Comparison of ENCODE assay signal across 1 cellular context in the genomic region with DNA sequence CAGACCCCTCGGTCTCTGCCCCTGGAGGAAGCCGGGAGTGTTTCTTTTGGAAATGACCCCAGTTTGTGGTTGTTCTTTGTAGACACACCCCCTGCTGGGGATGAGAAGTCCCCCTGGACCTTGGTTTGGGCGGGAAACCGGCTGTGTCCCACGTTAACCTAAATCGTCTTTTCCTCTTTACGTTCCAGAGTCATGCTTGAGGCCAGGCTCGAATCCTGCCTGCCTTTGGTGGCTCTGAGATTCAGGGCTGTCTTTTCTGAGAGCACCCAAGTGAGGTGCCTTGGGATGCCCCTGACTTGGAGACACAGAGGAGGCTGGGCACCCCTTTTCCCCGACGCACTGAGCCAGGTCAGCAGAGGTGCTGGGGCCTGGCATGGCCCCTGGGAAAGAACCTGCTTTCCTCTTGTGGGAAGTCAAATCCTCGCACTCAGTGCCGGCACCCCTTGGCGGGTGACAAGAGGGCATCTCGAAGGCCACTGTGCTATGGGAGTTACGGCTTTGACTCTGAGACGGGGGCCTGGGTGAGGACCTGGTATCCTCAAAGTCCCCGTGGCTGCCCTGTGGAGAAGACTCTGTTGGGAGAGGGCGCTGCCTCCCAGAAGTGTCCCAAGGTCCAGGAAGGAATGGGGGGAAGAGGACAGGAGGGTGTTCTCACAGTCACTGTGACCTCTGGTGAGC.
TF ChIP-seq lines count a peak whose summit lies in the region.

No MANE protein-coding gene starts in this region.

TF ChIP-seq in HepG2, 621 proteins besides CTCF, POLR2A, EP300 and RAD21 (continued from another document):
- TF ChIP-seq, protein P1, sequence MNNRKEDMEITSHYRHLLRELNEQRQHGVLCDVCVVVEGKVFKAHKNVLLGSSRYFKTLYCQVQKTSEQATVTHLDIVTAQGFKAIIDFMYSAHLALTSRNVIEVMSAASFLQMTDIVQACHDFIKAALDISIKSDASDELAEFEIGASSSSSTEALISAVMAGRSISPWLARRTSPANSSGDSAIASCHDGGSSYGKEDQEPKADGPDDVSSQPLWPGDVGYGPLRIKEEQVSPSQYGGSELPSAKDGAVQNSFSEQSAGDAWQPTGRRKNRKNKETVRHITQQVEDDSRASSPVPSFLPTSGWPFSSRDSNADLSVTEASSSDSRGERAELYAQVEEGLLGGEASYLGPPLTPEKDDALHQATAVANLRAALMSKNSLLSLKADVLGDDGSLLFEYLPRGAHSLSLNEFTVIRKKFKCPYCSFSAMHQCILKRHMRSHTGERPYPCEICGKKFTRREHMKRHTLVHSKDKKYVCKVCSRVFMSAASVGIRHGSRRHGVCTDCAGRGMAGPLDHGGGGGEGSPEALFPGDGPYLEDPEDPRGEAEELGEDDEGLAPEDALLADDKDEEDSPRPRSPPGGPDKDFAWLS (CRISPR knock-in tag; IDR thresholded peaks at IDR 0.05; ENCODE audit: borderline replicate concordance): no peak
- no peak for TF ChIP-seq PHF21A (CRISPR knock-in tag; IDR thresholded peaks at IDR 0.05)
